Comparison of ENCODE assay signal across 14 cellular contexts in genomic region chr17:76543482-76544122, GRCh38. TPM values are rescaled to one million over a fixed set of nuclear protein-coding genes. Genes with fewer than 3 reads are reported as not detected.
DNase-seq lines count a peak whose midpoint lies in the region; ATAC-seq and TF ChIP-seq lines count a peak whose summit lies in the region.
"Had no signal": no experiment of that assay in that cellular context is flagged by ENCODE, and none has a peak within 500 bp of the region (broad histone marks: within the 10 kb centered on the region; RNA-seq: fewer than 3 reads in every experiment).

No MANE protein-coding gene starts in this region.

- no peaks in the 10 kb centered on the region for H3K79me2 ChIP-seq in mesendoderm (ENCODE audit: control insufficient read depth, insufficient read depth, low read length)

- no peak overlapping the region for H4K5ac ChIP-seq in mesendoderm (ENCODE audit: low read length)

- CTCF ChIA-PET in RWPE1 (lab: Yijun Ruan, JAX), result interaction anchor here (0.7 to 2.1 kb wide), 3 partner anchors 15 to 43 kb away, joined by 3 to 9 read pairs (median 4); no protein-coding TSS in a partner anchor

- H2BK15ac ChIP-seq in mesendoderm (replicated peaks; ENCODE audit: low read depth), result no peak overlapping the region

- H3K9me3 ChIP-seq in esophagus muscularis mucosa, result no peaks in the 10 kb centered on the region
- H3K9me3 ChIP-seq: SJSA1, thyroid gland had no signal

- H3K4me3 ChIP-seq in esophagus muscularis mucosa (no peak overlapping the region), mesendoderm (ENCODE audit: low read length) (no peak overlapping the region)
- H3K4me3 ChIP-seq: SJSA1, thyroid gland had no signal

- H2BK120ac ChIP-seq in mesendoderm (ENCODE audit: low read depth, low read length), result no peak overlapping the region

- peak overlapping the region; percentile 28 for H3K4ac ChIP-seq in mesendoderm (ENCODE audit: low read depth, low read length)

- H4K8ac ChIP-seq in mesendoderm (ENCODE audit: low read depth, low read length), result no peak overlapping the region

- H3K27ac ChIP-seq in RWPE1, result peak overlapping the region; percentile 26
- peak overlapping the region in 3 of 4 donors; percentile 28 to 56 (median 33) for H3K27ac ChIP-seq in esophagus muscularis mucosa (replicated peaks in 1 of 4)
- H3K27ac ChIP-seq in mesendoderm (ENCODE audit: low read depth, low read length), result peak overlapping the region; percentile 70
- H3K27ac ChIP-seq in substantia nigra (ENCODE audit: low read depth, low read length, poor library complexity, severe bottlenecking), result peak overlapping the region; percentile 99
- H3K27ac ChIP-seq: SJSA1 had no signal

- H3K79me1 ChIP-seq in mesendoderm (ENCODE audit: low read length), result no peaks in the 10 kb centered on the region

- intact Hi-C loops in esophagus muscularis mucosa (cut with DNase I), result no loop called here

- TF ChIP-seq EP300 in esophagus muscularis mucosa (IDR thresholded peaks at IDR 0.05), result no peak

- ATAC-seq in HG02981 (IDR thresholded peaks at IDR 0.05; ENCODE audit: unreplicated experiment) (no peak), GM21576 (IDR thresholded peaks at IDR 0.05; ENCODE audit: unreplicated experiment) (no peak)

- H3K56ac ChIP-seq in mesendoderm (ENCODE audit: low read length), result peak overlapping the region; percentile 71

- peaks cover 0 to 4% (median 0%) of the 10 kb centered on the region in 4 donors for H3K36me3 ChIP-seq in esophagus muscularis mucosa
- no peaks in the 10 kb centered on the region for H3K36me3 ChIP-seq in mesendoderm (ENCODE audit: control insufficient read depth, insufficient read depth, low read length)
- H3K36me3 ChIP-seq: SJSA1, thyroid gland had no signal

- peaks cover 58 to 83% (median 68%) of the 10 kb centered on the region in 4 donors for H3K4me1 ChIP-seq in esophagus muscularis mucosa
- peaks cover 19% of the 10 kb centered on the region for H3K4me1 ChIP-seq in mesendoderm (ENCODE audit: control insufficient read depth, low read depth, low read length)

- no peak overlapping the region for H2BK5ac ChIP-seq in mesendoderm (ENCODE audit: low read length)

- POLR2A ChIA-PET in RWPE1 (lab: Yijun Ruan, JAX; ENCODE audit: low non-redundant PET), result interaction anchor here (0.6 kb wide), 1 partner anchor 696 kb away, joined by 7 read pairs; no protein-coding TSS in a partner anchor

- TF ChIP-seq POLR2A in esophagus muscularis mucosa (IDR thresholded peaks at IDR 0.05; ENCODE audit: low read depth), result no peak

- WGBS in esophagus muscularis mucosa, result 55% methylated on average over 13 of the region's 15 CpGs
- no CpG with 5 or more reads among the region's 15 CpGs for WGBS in mesendoderm (ENCODE audit: extremely low coverage, insufficient coverage, low lambda C conversion rate)

- no peak for DNase-seq in RWPE1 (ENCODE audit: low spot score)
- no peak for DNase-seq in esophagus muscularis mucosa (ENCODE audit: extremely low spot score)
- peak; percentile 62 for DNase-seq in mesendoderm
- DNase-seq in substantia nigra (lab: John Stamatoyannopoulos, UW), result peak in 15 of 49 donors; percentile 46 to 86 (median 65)
- no peak for DNase-seq in NCI-H2196 (lab: John Stamatoyannopoulos, UW; ENCODE audit: unreplicated experiment)
- DNase-seq in SIG-M5 treated with dmso at 0.1 percent for 504 hours (lab: John Stamatoyannopoulos, UW; ENCODE audit: unreplicated experiment), result no peak
- DNase-seq: activated naive CD4-positive, alpha-beta T cell treated with anti-CD3 and anti-CD28 coated beads, Interleukin-2, amount 10 ng/mL, durations not matched to agents 7 days and 5 days; central memory CD4-positive, alpha-beta T cell; NCI-H1436; small intestine; thyroid gland had no signal

- peak overlapping the region; percentile 45 for H2AK5ac ChIP-seq in mesendoderm (ENCODE audit: low read length)

- peak overlapping the region; percentile 17 for H3K18ac ChIP-seq in mesendoderm (ENCODE audit: low read length)

- TF ChIP-seq CTCF in RWPE1 (conservative IDR thresholded peaks at IDR 0.05; ENCODE audit: low read depth), result no peak
- TF ChIP-seq CTCF in esophagus muscularis mucosa (IDR thresholded peaks at IDR 0.05), result no peak

- no peak overlapping the region for H3K4me2 ChIP-seq in mesendoderm (ENCODE audit: low read length)

- H3K9ac ChIP-seq in mesendoderm (ENCODE audit: low read length), result peak overlapping the region; percentile 21

- H3K23ac ChIP-seq in mesendoderm (ENCODE audit: low read length), result no peak overlapping the region

- H3K27me3 ChIP-seq in esophagus muscularis mucosa (peaks cover 0 to 27% (median 3%) of the 10 kb centered on the region in 4 donors), mesendoderm (ENCODE audit: insufficient read depth, low read length, poor library complexity) (no peaks in the 10 kb centered on the region)
- H3K27me3 ChIP-seq: SJSA1, thyroid gland had no signal

RNA-seq across cellular contexts. Expression of gene PRCD, which starts 3.8 kb away (rescaled TPM):
- 1 to 10 TPM; 1.2 to 5.1 (median 3.8) TPM for total RNA-seq in esophagus muscularis mucosa
- polyA plus RNA-seq in mesendoderm (2013, experiment 1 of 2), result 0.59 TPM
- polyA plus RNA-seq in mesendoderm (2013, experiment 2 of 2), result 0.55 TPM

RNA-seq across cellular contexts. Expression of gene CYGB, which starts 6.1 kb away (rescaled TPM):
- total RNA-seq in esophagus muscularis mucosa, result 10 to 100 TPM; 10.8 to 23.5 (median 20.7) TPM
- 0.88 TPM for polyA plus RNA-seq in mesendoderm (2013, experiment 1 of 2)
- polyA plus RNA-seq in mesendoderm (2013, experiment 2 of 2), result 0.88 TPM

RNA-seq across cellular contexts. Expression of gene ST6GALNAC2, which starts 42.1 kb away (rescaled TPM):
- 10 to 100 TPM in 2 of 4 donors, 1 to 10 TPM in 2; 8.7 to 17.8 (median 13.3) TPM for total RNA-seq in esophagus muscularis mucosa
- polyA plus RNA-seq in mesendoderm (2013, experiment 1 of 2), result 0.04 TPM
- polyA plus RNA-seq in mesendoderm (2013, experiment 2 of 2), result 0.04 TPM

RNA-seq across cellular contexts. Expression of gene RHBDF2, which starts 42.4 kb away (rescaled TPM):
- total RNA-seq in esophagus muscularis mucosa, result 10 to 100 TPM; 12.9 to 22.5 (median 15.4) TPM
- 12.3 TPM for polyA plus RNA-seq in mesendoderm (2013, experiment 1 of 2)
- 11.8 TPM for polyA plus RNA-seq in mesendoderm (2013, experiment 2 of 2)

Comparison
In these comparisons a context has a peak if more than half of its experiments do, and no peak if none do; other contexts are left out.
1. H3K27ac ChIP-seq: peak in every context shown above with its lines; median percentile 99 in substantia nigra; 70 in mesendoderm; 33 in esophagus muscularis mucosa; 26 in RWPE1.